Comparison of ENCODE assay signal across 26 cellular contexts in the genomic region with DNA sequence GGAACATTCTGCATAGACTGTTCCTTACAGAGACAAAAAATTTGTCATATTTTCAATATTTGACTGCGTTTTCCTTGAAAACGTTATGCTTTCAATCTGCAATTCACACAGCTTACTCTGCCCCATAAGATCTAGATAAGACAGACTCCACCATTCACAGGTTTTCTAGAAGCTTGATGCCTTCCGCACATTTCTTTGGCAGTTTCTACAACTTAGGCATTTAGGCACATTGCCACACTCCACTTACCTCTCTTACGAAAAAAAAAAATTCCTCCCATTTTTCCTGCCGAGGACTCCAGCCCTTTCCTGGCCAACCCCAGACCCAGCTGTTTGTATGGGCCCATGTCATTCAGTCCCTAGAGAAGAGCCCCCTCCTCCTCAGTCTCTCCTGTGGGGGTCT. TPM values are rescaled to one million over a fixed set of nuclear protein-coding genes. Genes with fewer than 3 reads are reported as not detected.
"Had no signal": no experiment of that assay in that cellular context is flagged by ENCODE, and none has a peak within 500 bp of the region (broad histone marks: within the 10 kb centered on the region; RNA-seq: fewer than 3 reads in every experiment).

No MANE protein-coding gene starts in this region.

- H3K9me3 Mint-ChIP-seq: dendritic cell treated with granulocyte-macrophage colony-stimulating factor and Interleukin-4, amounts not matched to agents 40 ng/mL and 50 ng/mL, for 4 days; effector memory CD8-positive, alpha-beta T cell; endodermal cell; mesothelial cell of epicardium had no signal

- H3K27ac Mint-ChIP-seq: dendritic cell treated with granulocyte-macrophage colony-stimulating factor and Interleukin-4, amounts not matched to agents 40 ng/mL and 50 ng/mL, for 4 days; effector memory CD8-positive, alpha-beta T cell; endodermal cell; mesothelial cell of epicardium had no signal

- DNase-seq: colonic mucosa; cortex of kidney; effector CD8-positive, alpha-beta T cell; effector memory CD8-positive, alpha-beta T cell; endodermal cell; erythroblast; esophagus squamous epithelium; foreskin fibroblast; head of caudate nucleus; heart right ventricle; hippocampal formation; left cardiac atrium; left lung; left ventricle myocardium superior; lower lobe of right lung; mesenchymal stem cell; mucosa of descending colon had no signal

- H3K36me3 Mint-ChIP-seq: mesothelial cell of epicardium had no signal

- ATAC-seq: effector memory CD8-positive, alpha-beta T cell; esophagus mucosa; gastroesophageal sphincter; heart right ventricle; left cardiac atrium; left lung; left ventricle myocardium superior; lower lobe of right lung; mucosa of descending colon had no signal

- H3K4me1 Mint-ChIP-seq: mesothelial cell of epicardium had no signal

- H3K4me3 Mint-ChIP-seq: dendritic cell treated with granulocyte-macrophage colony-stimulating factor and Interleukin-4, amounts not matched to agents 40 ng/mL and 50 ng/mL, for 4 days; effector memory CD8-positive, alpha-beta T cell; endodermal cell; mesothelial cell of epicardium had no signal

RNA-seq across cellular contexts. Expression of a gene that starts 11.2 kb away (rescaled TPM):
- total RNA-seq: chondrocyte, dermis microvascular lymphatic vessel endothelial cell, heart right ventricle, left cardiac atrium, left ventricle myocardium superior, lung microvascular endothelial cell, mesenteric fat pad, mucosa of descending colon, myocyte had no signal
